Comparison of ENCODE assay signal across 10 cellular contexts in genomic region chr6:36139431-36139830, GRCh38. TPM values are rescaled to one million over a fixed set of nuclear protein-coding genes. Genes with fewer than 3 reads are reported as not detected.
DNase-seq lines count a peak whose midpoint lies in the region; ATAC-seq and TF ChIP-seq lines count a peak whose summit lies in the region.
"Had no signal": no experiment of that assay in that cellular context is flagged by ENCODE, and none has a peak within 500 bp of the region (broad histone marks: within the 10 kb centered on the region; RNA-seq: fewer than 3 reads in every experiment).

No MANE protein-coding gene starts in this region.

- no peak overlapping the region for H3K4me3 ChIP-seq in foreskin fibroblast (ENCODE audit: low read depth in 1 of 2, low read length in 2 of 2)
- H3K4me3 ChIP-seq: transverse colon had no signal

- in situ Hi-C loops in ACHN (cut with HindIII; ENCODE audit: low pct_ligation_motif_present, low pct_unique_long_range_greater_than_20kb, low sequenced_read_pairs): no loop called here
- in situ Hi-C loops in SK-MEL-5 (cut with HindIII; ENCODE audit: low pct_unique_long_range_greater_than_20kb, low sequenced_read_pairs): no loop called here

- DNase-seq in ACHN (peak; percentile 11), SK-MEL-5 (ENCODE audit: low read depth, low spot score) (peak; percentile 46), foreskin fibroblast (peak in 1 of 2 donors; percentile 26), kidney glomerular epithelial cell (lab: John Stamatoyannopoulos, UW) (no peak), HPDE6-E6E7 (ENCODE audit: extremely low spot score) (no peak), NCI-H128 (lab: John Stamatoyannopoulos, UW; ENCODE audit: unreplicated experiment) (no peak)
- DNase-seq: GF-D8, transverse colon had no signal

- ATAC-seq in GM21786 (IDR thresholded peaks at IDR 0.05; ENCODE audit: unreplicated experiment): no peak

- TF ChIP-seq CTCF in GM12873 (IDR thresholded peaks at IDR 0.05; ENCODE audit: insufficient read depth, low read depth, low read length, missing control alignments) (peak; percentile 40), foreskin fibroblast (IDR thresholded peaks at IDR 0.05; ENCODE audit: low read depth, low read length) (peak; percentile 6)

RNA-seq across cellular contexts. Expression of gene MAPK13, which starts 9.1 kb away (rescaled TPM):
- total RNA-seq in SK-MEL-5 (2014; rRNA removed; shearing (Covaris generic)): 0.05 TPM in 1 of 2 replicates, not detected in the other
- polyA plus RNA-seq in SK-MEL-5 (2015; cell fraction: cytosol; rRNA removed): 0.03 and 0.54 TPM in 2 replicates
- polyA plus RNA-seq in SK-MEL-5 (2015; cell fraction: nucleus; rRNA removed): 0.38 and 1.3 TPM in 2 replicates

RNA-seq across cellular contexts. Expression of gene BRPF3, which starts 57.1 kb away (rescaled TPM):
- 5.3 and 6.0 TPM in 2 replicates for total RNA-seq in SK-MEL-5 (2014; rRNA removed; shearing (Covaris generic))
- 15.0 and 20.5 TPM in 2 replicates for polyA plus RNA-seq in SK-MEL-5 (2015; cell fraction: cytosol; rRNA removed)
- polyA plus RNA-seq in SK-MEL-5 (2015; cell fraction: nucleus; rRNA removed): 12.8 and 14.1 TPM in 2 replicates

Comparison
In these comparisons a context has a peak if more than half of its experiments do, and no peak if none do; other contexts are left out.
1. DNase-seq: peak in ACHN (single experiment) and SK-MEL-5 (single experiment); none in kidney glomerular epithelial cell (single experiment), HPDE6-E6E7 (single experiment) and NCI-H128 (single experiment).